1 cellular context compared by ENCODE assay signal in the genomic region with DNA sequence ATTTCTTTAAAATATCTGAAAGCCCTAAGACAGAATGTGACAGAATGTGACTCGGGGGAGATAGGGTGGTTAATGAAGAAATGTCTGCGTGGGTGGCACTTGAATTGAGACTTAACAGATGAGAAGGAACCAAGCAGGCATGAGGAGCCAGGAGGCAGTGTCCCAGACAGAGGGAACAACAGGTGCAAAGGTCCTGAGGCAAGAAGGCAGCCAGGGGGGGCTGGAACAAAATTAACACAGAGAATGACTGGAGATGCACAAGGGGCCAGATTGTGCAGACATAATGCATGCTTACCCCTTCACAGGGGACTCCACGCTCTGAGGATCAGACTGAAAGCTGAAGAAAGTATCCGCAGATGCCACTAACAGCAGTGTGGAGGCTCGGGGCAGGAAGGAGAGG.
TF ChIP-seq lines count a peak whose summit lies in the region.

No MANE protein-coding gene starts in this region.

TF ChIP-seq in K562, 482 proteins besides CTCF, POLR2A, EP300 and RAD21:
- TF ChIP-seq ZFP36 (IDR thresholded peaks at IDR 0.05; ENCODE audit: low read depth, low read length, partially characterized antibody) (peak; percentile 31), ESRRB (CRISPR knock-in tag; IDR thresholded peaks at IDR 0.05; ENCODE audit: borderline replicate concordance) (no peak), EGR1 (conservative IDR thresholded peaks at IDR 0.05) (peak; percentile 44; the same call in 1 of the 2 replicates), ZNF174 (CRISPR knock-in tag; IDR thresholded peaks at IDR 0.05) (no peak), ZNF311 (CRISPR knock-in tag; IDR thresholded peaks at IDR 0.05) (no peak)
